Comparison of ENCODE assay signal across 17 cellular contexts in the genomic region with DNA sequence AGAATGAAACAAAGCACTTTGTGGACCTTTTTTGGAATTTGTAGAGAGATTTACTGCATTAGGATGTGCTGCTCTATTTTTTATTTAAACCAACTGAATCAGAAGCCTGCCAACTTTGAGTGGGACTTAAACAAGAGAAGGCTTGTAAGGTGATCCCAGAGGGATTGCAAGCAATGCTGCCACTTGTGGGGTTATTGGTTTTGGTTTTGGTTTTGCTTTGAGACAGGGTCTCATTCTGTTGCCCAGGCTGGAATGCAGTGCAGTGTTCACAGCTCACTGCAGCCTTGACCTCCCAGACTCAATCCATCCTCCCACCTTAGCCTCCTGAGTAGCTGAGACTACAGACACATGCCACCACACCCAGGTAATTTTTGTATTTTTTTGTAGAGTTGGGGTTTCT. TPM values are rescaled to one million over a fixed set of nuclear protein-coding genes. Genes with fewer than 3 reads are reported as not detected.
DNase-seq lines count a peak whose midpoint lies in the region; ATAC-seq and TF ChIP-seq lines count a peak whose summit lies in the region.
"Had no signal": no experiment of that assay in that cellular context is flagged by ENCODE, and none has a peak within 500 bp of the region (broad histone marks: within the 10 kb centered on the region; RNA-seq: fewer than 3 reads in every experiment).

No MANE protein-coding gene starts in this region.

- intact Hi-C loops in activated naive CD4-positive, alpha-beta T cell treated with anti-CD3 and anti-CD28 coated beads for 36 hours (cut with micrococcal nuclease): loop anchor here (10.0 kb wide), 1 partner anchor 604 kb away; no protein-coding TSS in a partner anchor

- TF ChIP-seq CTCF in fibroblast of villous mesenchyme (IDR thresholded peaks at IDR 0.05; ENCODE audit: insufficient read depth, low read depth, low read length): no peak

- no peak for DNase-seq in activated naive CD4-positive, alpha-beta T cell treated with anti-CD3 and anti-CD28 coated beads for 36 hours
- DNase-seq in fibroblast of villous mesenchyme (ENCODE audit: low read depth) (peak; percentile 8), kidney glomerular epithelial cell (lab: John Stamatoyannopoulos, UW) (no peak), 8988T (no peak)
- DNase-seq: activated CD8-positive, alpha-beta memory T cell treated with anti-CD3 and anti-CD28 coated beads, Interleukin-2, amount 50 U/mL, for 48 hours; COR-L47; cortex of kidney; GDM1; NCI-H1105; NCI-H2227 treated with DMSO at 0.1 percent for 48 hours; SHP77 treated with DMSO at 0.1 percent for 48 hours; stimulated activated CD4-positive, alpha-beta T cell treated with anti-CD3 and anti-CD28 coated beads, Interleukin-2, amount 100 ng/mL, for 24 hours had no signal

- no peak overlapping the region for H3K4me3 ChIP-seq in fibroblast of villous mesenchyme (ENCODE audit: low read depth, low read length)

- TF ChIP-seq POLR2A in GM18505 (IDR thresholded peaks at IDR 0.05; ENCODE audit: borderline replicate concordance, extremely low read depth, insufficient read depth, insufficient read length): no peak

- ATAC-seq in GM19438 (IDR thresholded peaks at IDR 0.05; ENCODE audit: low read depth, unreplicated experiment) (peak; percentile 78), HG03159 (IDR thresholded peaks at IDR 0.05; ENCODE audit: unreplicated experiment) (peak; percentile 49), GM18505 (IDR thresholded peaks at IDR 0.05; ENCODE audit: unreplicated experiment) (no peak)
- ATAC-seq: sciatic nerve had no signal

- peaks cover 14% of the 10 kb centered on the region for H3K36me3 Mint-ChIP-seq in activated naive CD4-positive, alpha-beta T cell treated with anti-CD3 and anti-CD28 coated beads, Interleukin-2, amount 50 U/mL, for 24 hours
- peaks cover 5% of the 10 kb centered on the region for H3K36me3 Mint-ChIP-seq in activated naive CD4-positive, alpha-beta T cell treated with anti-CD3 and anti-CD28 coated beads for 36 hours (ENCODE audit: low read depth)

- peak overlapping the region; percentile 41 for H3K27ac Mint-ChIP-seq in activated naive CD4-positive, alpha-beta T cell treated with anti-CD3 and anti-CD28 coated beads, Interleukin-2, amount 50 U/mL, for 24 hours
- H3K27ac Mint-ChIP-seq in activated naive CD4-positive, alpha-beta T cell treated with anti-CD3 and anti-CD28 coated beads for 36 hours: no peak overlapping the region

- CTCF ChIA-PET in activated naive CD4-positive, alpha-beta T cell treated with anti-CD3 and anti-CD28 coated beads for 36 hours (lab: Charles Lee): no interaction called here

- no peak overlapping the region for H3K4me3 Mint-ChIP-seq in activated naive CD4-positive, alpha-beta T cell treated with anti-CD3 and anti-CD28 coated beads, Interleukin-2, amount 50 U/mL, for 24 hours
- no peak overlapping the region for H3K4me3 Mint-ChIP-seq in activated naive CD4-positive, alpha-beta T cell treated with anti-CD3 and anti-CD28 coated beads for 36 hours

- H3K4me1 Mint-ChIP-seq in activated naive CD4-positive, alpha-beta T cell treated with anti-CD3 and anti-CD28 coated beads, Interleukin-2, amount 50 U/mL, for 24 hours: peaks cover 12% of the 10 kb centered on the region
- H3K4me1 Mint-ChIP-seq in activated naive CD4-positive, alpha-beta T cell treated with anti-CD3 and anti-CD28 coated beads for 36 hours (ENCODE audit: low read depth): peaks cover 12% of the 10 kb centered on the region

- no peaks in the 10 kb centered on the region for H3K27me3 Mint-ChIP-seq in activated naive CD4-positive, alpha-beta T cell treated with anti-CD3 and anti-CD28 coated beads, Interleukin-2, amount 50 U/mL, for 24 hours
- H3K27me3 Mint-ChIP-seq in activated naive CD4-positive, alpha-beta T cell treated with anti-CD3 and anti-CD28 coated beads for 36 hours (ENCODE audit: low read depth): no peaks in the 10 kb centered on the region

- H3K9me3 Mint-ChIP-seq in activated naive CD4-positive, alpha-beta T cell treated with anti-CD3 and anti-CD28 coated beads, Interleukin-2, amount 50 U/mL, for 24 hours: no peaks in the 10 kb centered on the region
- H3K9me3 Mint-ChIP-seq in activated naive CD4-positive, alpha-beta T cell treated with anti-CD3 and anti-CD28 coated beads for 36 hours: no peaks in the 10 kb centered on the region

RNA-seq across cellular contexts. Expression of gene GNG5, which starts 32.2 kb away (rescaled TPM):
- total RNA-seq in activated naive CD4-positive, alpha-beta T cell treated with anti-CD3 and anti-CD28 coated beads for 36 hours: 100 to 1,000 TPM; 128 to 132 TPM
- total RNA-seq in fibroblast of villous mesenchyme: 17.3 and 20.9 TPM in 2 replicates

RNA-seq across cellular contexts. Expression of gene SPATA1, which starts 32.4 kb away (rescaled TPM):
- total RNA-seq in activated naive CD4-positive, alpha-beta T cell treated with anti-CD3 and anti-CD28 coated beads for 36 hours: 1 to 10 TPM; 1.8 to 2.7 TPM
- total RNA-seq in fibroblast of villous mesenchyme: 0.43 and 0.97 TPM in 2 replicates

RNA-seq across cellular contexts. Expression of gene CTBS, which starts 35.6 kb away (rescaled TPM):
- total RNA-seq in activated naive CD4-positive, alpha-beta T cell treated with anti-CD3 and anti-CD28 coated beads for 36 hours: 10 to 100 TPM; 21.1 to 21.2 TPM
- 11.6 and 12.1 TPM in 2 replicates for total RNA-seq in fibroblast of villous mesenchyme

RNA-seq across cellular contexts. Expression of gene RPF1, which starts 59.5 kb away (rescaled TPM):
- 10 to 100 TPM; 57.2 to 57.6 TPM for total RNA-seq in activated naive CD4-positive, alpha-beta T cell treated with anti-CD3 and anti-CD28 coated beads for 36 hours
- 31.9 and 38.4 TPM in 2 replicates for total RNA-seq in fibroblast of villous mesenchyme
